17 cellular contexts compared by ENCODE assay signal in the genomic region with DNA sequence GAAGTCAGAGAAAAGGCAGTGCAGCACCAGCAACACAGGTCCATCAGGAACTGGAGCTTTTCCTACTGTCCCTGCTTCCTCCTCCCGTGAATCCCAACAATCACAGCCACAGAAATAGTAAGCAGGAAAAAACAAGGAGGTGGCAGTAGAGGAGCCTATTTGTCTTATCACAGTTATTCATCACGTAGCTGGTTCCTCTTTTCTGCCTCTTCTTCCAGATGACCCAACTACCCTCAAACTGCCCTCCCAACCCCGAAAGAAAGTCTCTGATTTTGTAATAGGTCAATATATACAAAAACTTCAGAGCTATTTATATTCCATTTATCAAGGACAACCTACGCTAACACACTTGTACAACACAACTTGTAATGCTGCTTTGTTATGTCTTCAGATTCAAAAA. TPM values are rescaled to one million over a fixed set of nuclear protein-coding genes. Genes with fewer than 3 reads are reported as not detected.
DNase-seq lines count a peak whose midpoint lies in the region; ATAC-seq and TF ChIP-seq lines count a peak whose summit lies in the region.
"Had no signal": no experiment of that assay in that cellular context is flagged by ENCODE, and none has a peak within 500 bp of the region (broad histone marks: within the 10 kb centered on the region; RNA-seq: fewer than 3 reads in every experiment).

No MANE protein-coding gene starts in this region.

- TF ChIP-seq CTCF in NB4 (IDR thresholded peaks at IDR 0.05; ENCODE audit: low read depth, low read length), result no peak
- no peak for TF ChIP-seq CTCF in chondrocyte (IDR thresholded peaks at IDR 0.05)
- TF ChIP-seq CTCF in spleen (IDR thresholded peaks at IDR 0.05 in 8 of 11, conservative IDR thresholded peaks at IDR 0.05 in 3 of 11), result no peak

- H3K4me3 Mint-ChIP-seq in activated T-cell treated with anti-CD3 and anti-CD28 coated beads, Interleukin-2, amount 50 U/mL, for 24 hours, result no peak overlapping the region
- no peak overlapping the region for H3K4me3 Mint-ChIP-seq in chondrocyte (ENCODE audit: unreplicated experiment)
- no peak overlapping the region for H3K4me3 Mint-ChIP-seq in T-helper 2 cell treated with Interferon-gamma antibody and Interleukin-4, amounts not matched to agents 5 μg/mL and 100 μg/mL, for 36 hours

- H3K36me3 ChIP-seq in spleen, result peaks cover 0 to 29% (median 7%) of the 10 kb centered on the region in 6 donors

- H3K27ac Mint-ChIP-seq in activated T-cell treated with anti-CD3 and anti-CD28 coated beads, Interleukin-2, amount 50 U/mL, for 24 hours, result peak overlapping the region; percentile 79
- H3K27ac Mint-ChIP-seq in chondrocyte (ENCODE audit: unreplicated experiment), result peak overlapping the region; percentile 74
- no peak overlapping the region for H3K27ac Mint-ChIP-seq in T-helper 2 cell treated with Interferon-gamma antibody and Interleukin-4, amounts not matched to agents 5 μg/mL and 100 μg/mL, for 36 hours

- H3K9me3 Mint-ChIP-seq in activated T-cell treated with anti-CD3 and anti-CD28 coated beads, Interleukin-2, amount 50 U/mL, for 24 hours, result no peaks in the 10 kb centered on the region
- no peaks in the 10 kb centered on the region for H3K9me3 Mint-ChIP-seq in chondrocyte (ENCODE audit: low read depth)
- H3K9me3 Mint-ChIP-seq in T-helper 2 cell treated with Interferon-gamma antibody and Interleukin-4, amounts not matched to agents 5 μg/mL and 100 μg/mL, for 36 hours, result no peaks in the 10 kb centered on the region

- DNase-seq in activated T-cell treated with anti-CD3 and anti-CD28 coated beads, Interleukin-2, amount 50 U/mL, for 24 hours, result no peak
- no peak for DNase-seq in activated T-cell treated with anti-CD3 and anti-CD28 coated beads, Interleukin-2, amount 50 U/mL, for 48 hours
- peak; percentile 63 for DNase-seq in NB4 (ENCODE audit: low read depth)
- no peak for DNase-seq in chondrocyte (ENCODE audit: low spot score)
- no peak for DNase-seq in spleen
- DNase-seq in NCI-H226, result no peak
- DNase-seq in T-helper 2 cell treated with Interferon-gamma antibody and Interleukin-4, amounts not matched to agents 5 μg/mL and 100 μg/mL, for 36 hours (ENCODE audit: low spot score), result no peak
- DNase-seq: DND-41; left lung; NCI-H2029; nucleus accumbens; PC-9; stimulated activated CD4-positive, alpha-beta T cell treated with anti-CD3 and anti-CD28 coated beads, Interleukin-15, amount 100 ng/mL, for 24 hours; stimulated activated CD8-positive, alpha-beta memory T cell treated with anti-CD3 and anti-CD28 coated beads, Interleukin-4, amount 100 ng/mL, for 48 hours; T1000 had no signal

- 15 to 39% (median 25%) methylated on average over 4 of the region's 4 CpGs for WGBS in spleen, 5 donors

- intact Hi-C loops in spleen (cut with DNase I; ENCODE audit: low total_unique reads), result no loop called here

- no peaks in the 10 kb centered on the region for H3K9me3 ChIP-seq in spleen
- H3K9me3 ChIP-seq: left lung had no signal

- H3K27me3 Mint-ChIP-seq in activated T-cell treated with anti-CD3 and anti-CD28 coated beads, Interleukin-2, amount 50 U/mL, for 24 hours, result no peaks in the 10 kb centered on the region
- no peaks in the 10 kb centered on the region for H3K27me3 Mint-ChIP-seq in chondrocyte (ENCODE audit: low read depth)
- H3K27me3 Mint-ChIP-seq in T-helper 2 cell treated with Interferon-gamma antibody and Interleukin-4, amounts not matched to agents 5 μg/mL and 100 μg/mL, for 36 hours (ENCODE audit: low read depth), result no peaks in the 10 kb centered on the region

- no peak for ATAC-seq in HG02798 (IDR thresholded peaks at IDR 0.05; ENCODE audit: poor library complexity, unreplicated experiment)
- ATAC-seq: left lung had no signal

- no peaks in the 10 kb centered on the region for H3K27me3 ChIP-seq in spleen (replicated peaks in 1 of 7)
- H3K27me3 ChIP-seq: left lung had no signal

- H3K4me3 ChIP-seq in NB4 (ENCODE audit: low read depth, low read length) (no peak overlapping the region), spleen (no peak overlapping the region)
- H3K4me3 ChIP-seq: left lung, PC-9 had no signal

- H3K36me3 Mint-ChIP-seq in activated T-cell treated with anti-CD3 and anti-CD28 coated beads, Interleukin-2, amount 50 U/mL, for 24 hours (ENCODE audit: low read depth), result peaks cover 59% of the 10 kb centered on the region
- H3K36me3 Mint-ChIP-seq in chondrocyte (ENCODE audit: low read depth), result peaks cover 2% of the 10 kb centered on the region
- peaks cover 25% of the 10 kb centered on the region for H3K36me3 Mint-ChIP-seq in T-helper 2 cell treated with Interferon-gamma antibody and Interleukin-4, amounts not matched to agents 5 μg/mL and 100 μg/mL, for 36 hours (ENCODE audit: low read depth)

- no peak for TF ChIP-seq POLR2A in NB4 (IDR thresholded peaks at IDR 0.05; ENCODE audit: extremely low read depth, insufficient read length)
- TF ChIP-seq POLR2A in spleen (IDR thresholded peaks at IDR 0.05), result no peak

- H3K4me1 Mint-ChIP-seq in activated T-cell treated with anti-CD3 and anti-CD28 coated beads, Interleukin-2, amount 50 U/mL, for 24 hours (ENCODE audit: low read depth), result peaks cover 69% of the 10 kb centered on the region
- peaks cover 56% of the 10 kb centered on the region for H3K4me1 Mint-ChIP-seq in chondrocyte (ENCODE audit: low read depth)
- H3K4me1 Mint-ChIP-seq in T-helper 2 cell treated with Interferon-gamma antibody and Interleukin-4, amounts not matched to agents 5 μg/mL and 100 μg/mL, for 36 hours (ENCODE audit: low read depth), result peaks cover 10% of the 10 kb centered on the region

- peak overlapping the region in 7 of 8 donors; percentile 39 to 75 (median 58) for H3K27ac ChIP-seq in spleen
- H3K27ac ChIP-seq: PC-9 had no signal

- peaks cover 47 to 100% (median 84%) of the 10 kb centered on the region in 6 donors for H3K4me1 ChIP-seq in spleen

RNA-seq across cellular contexts. Expression of a gene that starts 21.4 kb away (rescaled TPM):
- 419 to 543 TPM (median 538 TPM) in 3 replicates for total RNA-seq in chondrocyte
- total RNA-seq in spleen, result 100 to 1,000 TPM; 186 to 304 (median 273) TPM
- polyA plus RNA-seq in spleen, result 100 to 1,000 TPM in 1 of 3 donors, 10 to 100 TPM in 2; 76.0 to 132 (median 95.5) TPM

RNA-seq across cellular contexts. Expression of a gene that starts 45.6 kb away (rescaled TPM):
- total RNA-seq in chondrocyte (2.1 to 2.3 TPM (median 2.1 TPM) in 3 replicates), spleen (1 to 10 TPM in 1 of 7 donors, under 1 TPM in 4, not detected in 2; 0.34 to 3.0 (median 0.66) TPM)
- 1 to 10 TPM in 1 of 3 donors, under 1 TPM in 2; 0.58 to 1.8 (median 0.85) TPM for polyA plus RNA-seq in spleen
- total RNA-seq: H4 had no signal

RNA-seq across cellular contexts. Expression of a gene that starts 49.6 kb away (rescaled TPM):
- 0.67 to 0.90 TPM (median 0.68 TPM) in 3 replicates for total RNA-seq in chondrocyte
- total RNA-seq in spleen, result 1 to 10 TPM in 6 of 7 donors, not detected in 1; 1.1 to 4.7 (median 1.8) TPM
- 1 to 10 TPM in 1 of 3 donors, under 1 TPM in 2; 0.35 to 1.9 (median 0.64) TPM for polyA plus RNA-seq in spleen
